Comparison of ENCODE assay signal across 16 cellular contexts in genomic region chr17:40481106-40481505, GRCh38. TPM values are rescaled to one million over a fixed set of nuclear protein-coding genes. Genes with fewer than 3 reads are reported as not detected.
DNase-seq lines count a peak whose midpoint lies in the region; ATAC-seq and TF ChIP-seq lines count a peak whose summit lies in the region.
"Had no signal": no experiment of that assay in that cellular context is flagged by ENCODE, and none has a peak within 500 bp of the region (broad histone marks: within the 10 kb centered on the region; RNA-seq: fewer than 3 reads in every experiment).

No MANE protein-coding gene starts in this region.

- H3K4me2 ChIP-seq in Loucy (ENCODE audit: low read depth, low read length, poor library complexity, severe bottlenecking) (peak overlapping the region; percentile 69), mammary epithelial cell (ENCODE audit: insufficient read depth, low read depth, low read length) (no peak overlapping the region), neuronal stem cell (ENCODE audit: insufficient read depth, low read length, poor library complexity, severe bottlenecking) (no peak overlapping the region)

- intact Hi-C loops in mammary epithelial cell (cut with micrococcal nuclease) (no loop called here), left cardiac atrium (cut with DNase I) (no loop called here)

- no peaks in the 10 kb centered on the region for H3F3A ChIP-seq in Loucy (ENCODE audit: low read depth)

- no peak overlapping the region for H3K4ac ChIP-seq in neuronal stem cell (ENCODE audit: low read length)

- no peaks in the 10 kb centered on the region for H3K79me1 ChIP-seq in neuronal stem cell (ENCODE audit: low read depth, low read length)

- H3K4me1 ChIP-seq in Loucy (ENCODE audit: insufficient read depth, low read length, poor library complexity, severe bottlenecking) (peaks cover 24% of the 10 kb centered on the region), mammary epithelial cell (ENCODE audit: insufficient read depth, low read length) (peaks cover 42% of the 10 kb centered on the region), neuronal stem cell (ENCODE audit: control insufficient read depth in 2 of 2, insufficient read depth in 1 of 2, low read depth in 1 of 2, low read length in 2 of 2) (peaks cover 10 to 11% of the 10 kb centered on the region in 2 donors)

- CTCF ChIA-PET in mammary epithelial cell (lab: Charles Lee; ENCODE audit: low non-redundant PET), result no interaction called here

- H3K9ac ChIP-seq in Loucy (ENCODE audit: low read depth, low read length, poor library complexity, severe bottlenecking) (peak overlapping the region; percentile 62), mammary epithelial cell (ENCODE audit: insufficient read depth, low read length) (no peak overlapping the region), neuronal stem cell (ENCODE audit: low read depth, low read length, poor library complexity) (no peak overlapping the region)

- no peak overlapping the region for H3K18ac ChIP-seq in neuronal stem cell (ENCODE audit: low read length)

- H3K4me3 ChIP-seq in Loucy (ENCODE audit: low read length, poor library complexity, severe bottlenecking) (peak overlapping the region; percentile 37), mammary epithelial cell (replicated peaks in 1 of 3; ENCODE audit: insufficient read depth in 1 of 3, low read depth in 2 of 3, low read length in 3 of 3) (no peak overlapping the region), neuronal stem cell (ENCODE audit: low read length in 2 of 2) (no peak overlapping the region)
- H3K4me3 ChIP-seq: heart left ventricle, thoracic aorta had no signal

- H4K20me1 ChIP-seq in Loucy (ENCODE audit: insufficient read depth, low read length, poor library complexity, severe bottlenecking), result no peaks in the 10 kb centered on the region
- no peaks in the 10 kb centered on the region for H4K20me1 ChIP-seq in mammary epithelial cell (ENCODE audit: insufficient read depth, low read length)

- H3K79me2 ChIP-seq in Loucy (ENCODE audit: insufficient read depth, low read length) (no peaks in the 10 kb centered on the region), mammary epithelial cell (ENCODE audit: insufficient read depth, low read length) (peaks cover 21% of the 10 kb centered on the region)

- TF ChIP-seq CTCF in Loucy (conservative IDR thresholded peaks at IDR 0.05; ENCODE audit: low read length), result no peak
- TF ChIP-seq CTCF in mammary epithelial cell (conservative IDR thresholded peaks at IDR 0.05 in 1 of 2, IDR thresholded peaks at IDR 0.05 in 1 of 2; ENCODE audit: extremely low read depth in 1 of 2, insufficient read depth in 1 of 2, low read depth in 1 of 2, low read length in 2 of 2), result no peak

- no peak overlapping the region for H4K8ac ChIP-seq in neuronal stem cell (ENCODE audit: low read depth, low read length)

- no peak for ATAC-seq in GM19395 (IDR thresholded peaks at IDR 0.05; ENCODE audit: unreplicated experiment)
- ATAC-seq in left cardiac atrium, result no peak
- ATAC-seq: left lobe of liver, Right ventricle myocardium inferior had no signal

- peak overlapping the region; percentile 69 for H3K4me3 Mint-ChIP-seq in T-helper 1 cell treated with Interleukin-12 subunit alpha and Interleukin-12 subunit beta and Interleukin-4 antibody, amounts not matched to agents 30 μg/mL and 1 μg/mL, for 36 hours

- dilution Hi-C loops in mammary epithelial cell (cut with HindIII; ENCODE audit: low sequenced_read_pairs), result loop anchor here (5.0 kb wide), 1 partner anchor 34 kb away; no protein-coding TSS in a partner anchor

- H3K9me3 Mint-ChIP-seq in T-helper 1 cell treated with Interleukin-12 subunit alpha and Interleukin-12 subunit beta and Interleukin-4 antibody, amounts not matched to agents 30 μg/mL and 1 μg/mL, for 36 hours, result peaks cover 4% of the 10 kb centered on the region

- H3K23ac ChIP-seq in neuronal stem cell (ENCODE audit: low read depth, low read length, poor library complexity), result no peak overlapping the region

- H3K9me3 ChIP-seq in Loucy (ENCODE audit: insufficient read depth, low read depth, low read length) (no peaks in the 10 kb centered on the region), mammary epithelial cell (replicated peaks; ENCODE audit: insufficient read depth, low read length) (no peaks in the 10 kb centered on the region), neuronal stem cell (replicated peaks in 1 of 2; ENCODE audit: control insufficient read depth in 2 of 2, insufficient read depth in 1 of 2, low read depth in 1 of 2, low read length in 2 of 2) (no peaks in the 10 kb centered on the region)
- H3K9me3 ChIP-seq: heart left ventricle, thoracic aorta had no signal

- H2AFZ ChIP-seq in Loucy (ENCODE audit: low read length) (no peak overlapping the region), mammary epithelial cell (ENCODE audit: low read depth, low read length) (no peak overlapping the region), neuronal stem cell (ENCODE audit: low read length) (no peak overlapping the region)

- WGBS in mammary epithelial cell (ENCODE audit: low coverage, missing lambda C conversion rate), result 100% methylated on average over 3 of the region's 7 CpGs
- no CpG with 5 or more reads among the region's 7 CpGs for WGBS in neuronal stem cell (ENCODE audit: extremely low coverage in 2 of 2, insufficient read length in 2 of 2, insufficient replicate concordance in 1 of 2), 2 donors

- H2BK120ac ChIP-seq in neuronal stem cell (ENCODE audit: low read depth, low read length), result no peak overlapping the region

- BruUV-seq in mammary epithelial cell (replicated peaks; lab: Mats Ljungman, UMichigan), result no TSS peak

- DNase-seq in T-helper 1 cell (no peak), mammary epithelial cell (no peak), neuronal stem cell (ENCODE audit: low spot score) (no peak), SHP77 treated with DMSO at 0.1 percent for 48 hours (lab: John Stamatoyannopoulos, UW) (no peak), left cardiac atrium (no peak)
- DNase-seq: NCI-H1930, nucleus accumbens had no signal

- no peak overlapping the region for H4K91ac ChIP-seq in neuronal stem cell (ENCODE audit: low read depth, low read length, poor library complexity)

- no peaks in the 10 kb centered on the region for H3K9me2 ChIP-seq in Loucy (replicated peaks; ENCODE audit: low read depth, low read length)

- no peak overlapping the region for H2BK12ac ChIP-seq in neuronal stem cell (ENCODE audit: low read length)

- no peaks in the 10 kb centered on the region for H3K27me3 Mint-ChIP-seq in T-helper 1 cell treated with Interleukin-12 subunit alpha and Interleukin-12 subunit beta and Interleukin-4 antibody, amounts not matched to agents 30 μg/mL and 1 μg/mL, for 36 hours (ENCODE audit: low read depth)

- no peaks in the 10 kb centered on the region for H3K27me3 ChIP-seq in Loucy (ENCODE audit: insufficient read depth, low read length, poor library complexity, severe bottlenecking)
- no peaks in the 10 kb centered on the region for H3K27me3 ChIP-seq in mammary epithelial cell (ENCODE audit: insufficient read depth, low read length)
- H3K27me3 ChIP-seq in neuronal stem cell (ENCODE audit: control insufficient read depth in 3 of 3, insufficient read depth in 3 of 3, low read depth in 1 of 3, low read length in 3 of 3), result peaks cover 0 to 15% (median 0%) of the 10 kb centered on the region in 3 experiments
- H3K27me3 ChIP-seq: heart left ventricle had no signal

- no peaks in the 10 kb centered on the region for H3K36me3 ChIP-seq in Loucy (ENCODE audit: insufficient read depth, low read length)
- H3K36me3 ChIP-seq in mammary epithelial cell (ENCODE audit: insufficient read depth, low read length), result peaks cover 68% of the 10 kb centered on the region
- H3K36me3 ChIP-seq in neuronal stem cell (replicated peaks in 1 of 2; ENCODE audit: control insufficient read depth in 2 of 2, insufficient read depth in 2 of 2, low read length in 2 of 2), result no peaks in the 10 kb centered on the region
- H3K36me3 ChIP-seq: heart left ventricle, thoracic aorta had no signal

- peaks cover 74% of the 10 kb centered on the region for H3K4me1 Mint-ChIP-seq in T-helper 1 cell treated with Interleukin-12 subunit alpha and Interleukin-12 subunit beta and Interleukin-4 antibody, amounts not matched to agents 30 μg/mL and 1 μg/mL, for 36 hours (ENCODE audit: low read depth)

- peak overlapping the region; percentile 67 for H2BK5ac ChIP-seq in neuronal stem cell (ENCODE audit: low read length)

- peak overlapping the region; percentile 4 for H3K27ac ChIP-seq in mammary epithelial cell (ENCODE audit: insufficient read depth, low read depth, low read length)
- H3K27ac ChIP-seq in neuronal stem cell (replicated peaks; ENCODE audit: low read length), result no peak overlapping the region
- H3K27ac ChIP-seq: 22Rv1, thoracic aorta had no signal

- no peak overlapping the region for H3K14ac ChIP-seq in neuronal stem cell (ENCODE audit: low read length)

- peaks cover 14% of the 10 kb centered on the region for H3K36me3 Mint-ChIP-seq in T-helper 1 cell treated with Interleukin-12 subunit alpha and Interleukin-12 subunit beta and Interleukin-4 antibody, amounts not matched to agents 30 μg/mL and 1 μg/mL, for 36 hours (ENCODE audit: low read depth)

- peak overlapping the region; percentile 93 for H3K27ac Mint-ChIP-seq in T-helper 1 cell treated with Interleukin-12 subunit alpha and Interleukin-12 subunit beta and Interleukin-4 antibody, amounts not matched to agents 30 μg/mL and 1 μg/mL, for 36 hours

- no peak overlapping the region for H2AK5ac ChIP-seq in neuronal stem cell (ENCODE audit: low read depth, low read length)

- H2BK15ac ChIP-seq in neuronal stem cell (ENCODE audit: low read length), result no peak overlapping the region

- in situ Hi-C loops in mammary epithelial cell (cut with MboI; ENCODE audit: low sequenced_read_pairs in 2 of 2), result no loop called here

RNA-seq across cellular contexts. Expression of gene TNS4, which starts 20.3 kb away (rescaled TPM):
- 100 to 1,000 TPM; 170 to 608 TPM for total RNA-seq in mammary epithelial cell
- polyA plus RNA-seq in mammary epithelial cell, result 120 TPM
- polyA minus RNA-seq in mammary epithelial cell, result 1,186 TPM
- not detected for polyA plus RNA-seq in neuronal stem cell (2013, experiment 1 of 2)
- not detected for polyA plus RNA-seq in neuronal stem cell (2013, experiment 2 of 2)
- not detected for total RNA-seq in left cardiac atrium
- total RNA-seq: Right ventricle myocardium inferior, skeletal muscle tissue had no signal
- polyA plus RNA-seq: heart left ventricle had no signal

RNA-seq across cellular contexts. Expression of gene IGFBP4, which starts 37.9 kb away (rescaled TPM):
- 10 to 100 TPM; 13.0 to 34.5 TPM for total RNA-seq in mammary epithelial cell
- 28.5 TPM for polyA plus RNA-seq in mammary epithelial cell
- 62.7 TPM for polyA minus RNA-seq in mammary epithelial cell
- 36.1 TPM for polyA plus RNA-seq in neuronal stem cell (2013, experiment 1 of 2)
- polyA plus RNA-seq in neuronal stem cell (2013, experiment 2 of 2), result 34.4 TPM
- total RNA-seq in left cardiac atrium, result 100 to 1,000 TPM; 443 to 470 TPM

Comparison
In these comparisons a context has a peak if more than half of its experiments do, and no peak if none do; other contexts are left out.
1. RNA of gene TNS4, which starts 20.3 kb away (total RNA-seq): 170 to 608 TPM in mammary epithelial cell; not detected in left cardiac atrium; every median in the first group is over 100 times any median in the second.
2. RNA of gene IGFBP4, which starts 37.9 kb away (total RNA-seq): 443 to 470 TPM in left cardiac atrium; 13.0 to 34.5 TPM in mammary epithelial cell; every median in the first group is over 10 times any median in the second.